In genomic region chr5:181142054-181142453, GRCh38 we compare ENCODE assay signal across 20 cellular contexts. TPM values are rescaled to one million over a fixed set of nuclear protein-coding genes. Genes with fewer than 3 reads are reported as not detected.
DNase-seq lines count a peak whose midpoint lies in the region; ATAC-seq, FAIRE-seq and TF ChIP-seq lines count a peak whose summit lies in the region.
"Had no signal": no experiment of that assay in that cellular context is flagged by ENCODE, and none has a peak within 500 bp of the region (broad histone marks: within the 10 kb centered on the region; RNA-seq: fewer than 3 reads in every experiment).

No MANE protein-coding gene starts in this region.

- H3K4me1 ChIP-seq in HepG2 (ENCODE audit: insufficient read depth, low read length) = no peaks in the 10 kb centered on the region
- no peaks in the 10 kb centered on the region for H3K4me1 ChIP-seq in right lobe of liver
- H3K4me1 ChIP-seq in IMR-90 (ENCODE audit: control insufficient read depth, insufficient read depth, low read length) = no peaks in the 10 kb centered on the region
- H3K4me1 ChIP-seq in H1 (replicated peaks in 1 of 4; ENCODE audit: control insufficient read depth in 3 of 4, insufficient read depth in 4 of 4, low read length in 3 of 4) = peaks cover 0 to 2% (median under 1%) of the 10 kb centered on the region in 4 experiments; a peak in 2 of 7 replicates
- H3K4me1 ChIP-seq: A549 had no signal

- no peak overlapping the region for H2BK20ac ChIP-seq in IMR-90 (ENCODE audit: low read depth, low read length)
- H2BK20ac ChIP-seq in H1 (ENCODE audit: low read length) = no peak overlapping the region

- peaks cover 13% of the 10 kb centered on the region for H3K9me3 Mint-ChIP-seq in activated T-cell treated with anti-CD3 and anti-CD28 coated beads, Interleukin-2, amount 50 U/mL, for 24 hours

- TF ChIP-seq CTCF in HepG2 (CRISPR knock-in tag; IDR thresholded peaks at IDR 0.05) (no peak), right lobe of liver (IDR thresholded peaks at IDR 0.05) (no peak), IMR-90 (conservative IDR thresholded peaks at IDR 0.05; ENCODE audit: low read depth, low read length) (no peak), H1 (IDR thresholded peaks at IDR 0.05; ENCODE audit: control extremely low read depth in 1 of 3, insufficient read depth in 1 of 3, low read depth in 1 of 3, low read length in 3 of 3) (no peak)

- H3K27me3 Mint-ChIP-seq in activated T-cell treated with anti-CD3 and anti-CD28 coated beads, Interleukin-2, amount 50 U/mL, for 24 hours = peaks cover 53% of the 10 kb centered on the region

- no peaks in the 10 kb centered on the region for H4K20me1 ChIP-seq in HepG2 (ENCODE audit: insufficient read depth, low read length)
- H4K20me1 ChIP-seq in IMR-90 (ENCODE audit: insufficient read depth, low read length) = no peaks in the 10 kb centered on the region
- no peaks in the 10 kb centered on the region for H4K20me1 ChIP-seq in H1 (replicated peaks in 1 of 2; ENCODE audit: control insufficient read depth in 1 of 2, insufficient read depth in 2 of 2, low read length in 2 of 2)

- intact Hi-C loops in HepG2 (cut with micrococcal nuclease; ENCODE audit: unreplicated experiment) = loop anchor here (5.0 kb wide), 1 partner anchor 1275 kb away; no protein-coding TSS in a partner anchor
- intact Hi-C loops in right lobe of liver (cut with DNase I) = no loop called here
- intact Hi-C loops in IMR-90 (cut with micrococcal nuclease) = no loop called here
- intact Hi-C loops in head of caudate nucleus (cut with DNase I) = no loop called here

- H3K27ac Mint-ChIP-seq in activated T-cell treated with anti-CD3 and anti-CD28 coated beads, Interleukin-2, amount 50 U/mL, for 24 hours = no peak overlapping the region
- H3K27ac Mint-ChIP-seq: CD8-positive, alpha-beta T cell had no signal

- H3K79me1 ChIP-seq in IMR-90 (ENCODE audit: low read depth in 1 of 2, low read length in 2 of 2) (no peaks in the 10 kb centered on the region), H1 (ENCODE audit: low read depth, low read length) (no peaks in the 10 kb centered on the region)

- H3K4me3 ChIP-seq in HepG2 (replicated peaks in 1 of 3; ENCODE audit: insufficient read depth in 1 of 3, low read depth in 2 of 3, low read length in 3 of 3) (no peak overlapping the region), right lobe of liver (no peak overlapping the region), IMR-90 (ENCODE audit: insufficient read depth, low read depth, low read length) (no peak overlapping the region), H1 (ENCODE audit: extremely low read depth in 1 of 4, insufficient read depth in 2 of 4, low read depth in 3 of 4, low read length in 4 of 4) (no peak overlapping the region)
- H3K4me3 ChIP-seq: A549 had no signal

- 31% methylated on average over 5 of the region's 7 CpGs for WGBS in HepG2 (ENCODE audit: low lambda C conversion rate)
- 60% methylated on average over 3 of the region's 7 CpGs for WGBS in right lobe of liver (ENCODE audit: insufficient coverage, low coverage, low lambda C conversion rate, missing lambda C conversion rate)
- 100% methylated on average over 1 of the region's 7 CpGs; no CpG with 5 or more reads in 1 of the 2 experiments for WGBS in IMR-90 (ENCODE audit: extremely low coverage in 2 of 2, insufficient read length in 1 of 2), 2 experiments
- WGBS in H1 (ENCODE audit: extremely low coverage in 1 of 2, insufficient coverage in 1 of 2, insufficient read length in 1 of 2, insufficient replicate concordance in 2 of 2, low coverage in 1 of 2, low lambda C conversion rate in 2 of 2, missing lambda C conversion rate in 1 of 2), 2 experiments = 86% methylated on average over 7 of the region's 7 CpGs; no CpG with 5 or more reads in 1 of the 2 experiments

- in situ Hi-C loops in HepG2 (cut with HindIII; ENCODE audit: extremely low pct_ligation_motif_present, low pct_unique_long_range_greater_than_20kb) = no loop called here
- in situ Hi-C loops in IMR-90 (cut with MboI; ENCODE audit: low sequenced_read_pairs) = no loop called here

- no peak overlapping the region for H3K56ac ChIP-seq in IMR-90 (ENCODE audit: extremely low read depth, insufficient read depth, low read length)
- H3K56ac ChIP-seq in H1 (replicated peaks; ENCODE audit: insufficient read length, low read depth, low read length) = no peak overlapping the region

- no peaks in the 10 kb centered on the region for H3K4me1 Mint-ChIP-seq in activated T-cell treated with anti-CD3 and anti-CD28 coated beads, Interleukin-2, amount 50 U/mL, for 24 hours (ENCODE audit: low read depth)

- H2BK5ac ChIP-seq in IMR-90 (ENCODE audit: low read depth, low read length, poor library complexity, severe bottlenecking) (no peak overlapping the region), H1 (ENCODE audit: low read depth, low read length) (no peak overlapping the region)

- H2BK120ac ChIP-seq in IMR-90 (ENCODE audit: low read depth, low read length) = no peak overlapping the region
- H2BK120ac ChIP-seq in H1 (replicated peaks; ENCODE audit: low read depth, low read length) = no peak overlapping the region

- H3K9me3 ChIP-seq in HepG2 (ENCODE audit: low read length) (no peaks in the 10 kb centered on the region), right lobe of liver (no peaks in the 10 kb centered on the region), IMR-90 (ENCODE audit: control insufficient read depth, insufficient read depth, low read length) (no peaks in the 10 kb centered on the region), H1 (ENCODE audit: insufficient read depth in 2 of 2, low read depth in 1 of 2, low read length in 1 of 2) (peaks cover 4 to 5% of the 10 kb centered on the region in 2 experiments; a peak in 2 of 4 replicates)
- H3K9me3 ChIP-seq: A549 had no signal

- FAIRE-seq in HepG2 (lab: Jason Lieb, UNC) (no peak), H1 (lab: Jason Lieb, UNC) (no peak)
- FAIRE-seq: A549, H54, HTR-8/SVneo had no signal

- H3K36me3 Mint-ChIP-seq in activated T-cell treated with anti-CD3 and anti-CD28 coated beads, Interleukin-2, amount 50 U/mL, for 24 hours (ENCODE audit: low read depth) = no peaks in the 10 kb centered on the region
- H3K36me3 Mint-ChIP-seq: CD8-positive, alpha-beta T cell had no signal

- TF ChIP-seq POLR2A in HepG2 (IDR thresholded peaks at IDR 0.05; ENCODE audit: insufficient read depth in 1 of 2, low read depth in 2 of 2, low read length in 2 of 2) (no peak), right lobe of liver (IDR thresholded peaks at IDR 0.05) (no peak), IMR-90 (IDR thresholded peaks at IDR 0.05; ENCODE audit: low read depth, low read length) (no peak), H1 (IDR thresholded peaks at IDR 0.05; ENCODE audit: control extremely low read depth in 1 of 2, low read depth in 2 of 2, low read length in 2 of 2) (no peak)

- TF ChIP-seq RAD21 in HepG2 (CRISPR knock-in tag; IDR thresholded peaks at IDR 0.05) (no peak), IMR-90 (IDR thresholded peaks at IDR 0.05; ENCODE audit: low read length) (no peak), H1 (IDR thresholded peaks at IDR 0.05 in 1 of 2, conservative IDR thresholded peaks at IDR 0.05 in 1 of 2; ENCODE audit: low read depth in 2 of 2, low read length in 2 of 2) (no peak)

- H3K9me1 ChIP-seq in IMR-90 (ENCODE audit: insufficient read depth, low read length) = no peaks in the 10 kb centered on the region

- no peak overlapping the region for H2BK15ac ChIP-seq in IMR-90 (ENCODE audit: low read depth, low read length)
- no peak overlapping the region for H2BK15ac ChIP-seq in H1 (ENCODE audit: low read length)

- no peak overlapping the region for H2BK12ac ChIP-seq in H1 (ENCODE audit: low read depth, low read length)

- H3K14ac ChIP-seq in IMR-90 (replicated peaks; ENCODE audit: low read depth, low read length) = no peak overlapping the region
- no peak overlapping the region for H3K14ac ChIP-seq in H1 (ENCODE audit: insufficient read length)

- no peak overlapping the region for H3K4ac ChIP-seq in IMR-90 (ENCODE audit: low read depth, low read length)
- H3K4ac ChIP-seq in H1 (replicated peaks; ENCODE audit: insufficient read length, low read depth, low read length) = no peak overlapping the region

- no peak overlapping the region for H4K91ac ChIP-seq in IMR-90 (ENCODE audit: insufficient read depth, low read depth, low read length)
- no peak overlapping the region for H4K91ac ChIP-seq in H1 (replicated peaks; ENCODE audit: insufficient read length, low read length)

- DNase-seq in HepG2 (ENCODE audit: low spot score) (no peak), right lobe of liver (no peak), IMR-90 (no peak), H1 (ENCODE audit: low read depth in 1 of 2, low spot score in 2 of 2) (no peak), head of caudate nucleus (no peak)
- DNase-seq in activated T-cell treated with anti-CD3 and anti-CD28 coated beads, Interleukin-2, amount 50 U/mL, for 24 hours = no peak
- DNase-seq: AML-193; Calu3; CD8-positive, alpha-beta T cell; DMS79 treated with DMSO at 0.1 percent for 48 hours; GF-D8; HCEC 1CT had no signal

- no peak overlapping the region for H4K8ac ChIP-seq in IMR-90 (ENCODE audit: low read depth in 2 of 2, low read length in 2 of 2)
- no peak overlapping the region for H4K8ac ChIP-seq in H1 (ENCODE audit: extremely low read depth, insufficient read depth, low read length)

- TF ChIP-seq EP300 in HepG2 (IDR thresholded peaks at IDR 0.05; ENCODE audit: low read depth in 2 of 2, low read length in 2 of 2) = no peak
- no peak for TF ChIP-seq EP300 in HepG2 (CRISPR knock-in tag; IDR thresholded peaks at IDR 0.05; ENCODE audit: borderline replicate concordance)
- no peak for TF ChIP-seq EP300 in H1 (IDR thresholded peaks at IDR 0.05; ENCODE audit: borderline replicate concordance in 1 of 2, low read depth in 2 of 2, low read length in 2 of 2)

- dilution Hi-C loops in IMR-90 (cut with HindIII; ENCODE audit: low sequenced_read_pairs, unreplicated experiment) = no loop called here

- H2AK9ac ChIP-seq in IMR-90 (replicated peaks; ENCODE audit: low read depth, low read length, poor library complexity) = no peak overlapping the region

- H2AK5ac ChIP-seq in IMR-90 (ENCODE audit: low read depth, low read length) (no peak overlapping the region), H1 (ENCODE audit: low read depth, low read length) (no peak overlapping the region)

- no peak overlapping the region for H3K9ac ChIP-seq in HepG2 (ENCODE audit: insufficient read depth, low read depth, low read length)
- no peak overlapping the region for H3K9ac ChIP-seq in IMR-90 (ENCODE audit: low read depth, low read length)
- H3K9ac ChIP-seq in H1 (replicated peaks in 1 of 4; ENCODE audit: extremely low read depth in 1 of 4, low read depth in 3 of 4, low read length in 3 of 4) = no peak overlapping the region
- H3K9ac ChIP-seq: KMS-11 had no signal

- H3K4me2 ChIP-seq in HepG2 (ENCODE audit: low read depth, low read length) (no peak overlapping the region), IMR-90 (ENCODE audit: low read depth, low read length) (no peak overlapping the region), H1 (ENCODE audit: insufficient read depth in 1 of 2, low read depth in 2 of 2, low read length in 2 of 2) (no peak overlapping the region)
- H3K4me2 ChIP-seq: A549, KMS-11 had no signal

- H3K27ac ChIP-seq in HepG2 (ENCODE audit: extremely low read length, insufficient read depth, low read length) (no peak overlapping the region), right lobe of liver (no peak overlapping the region), IMR-90 (ENCODE audit: insufficient read depth, low read length) (no peak overlapping the region), H1 (ENCODE audit: low read depth, low read length) (no peak overlapping the region)
- H3K27ac ChIP-seq: 22Rv1, A549, KMS-11 had no signal

- H2AFZ ChIP-seq in HepG2 (ENCODE audit: low read length) (no peak overlapping the region), IMR-90 (replicated peaks; ENCODE audit: low read length, poor library complexity) (peak overlapping the region; percentile 21), H1 (ENCODE audit: low read length) (0 out of 2 replicates have a peak overlapping the region, but pooled peaks have one; percentile 9)

- H4K5ac ChIP-seq in IMR-90 (ENCODE audit: low read depth, low read length) (no peak overlapping the region), H1 (ENCODE audit: insufficient read length, low read depth, low read length) (no peak overlapping the region)

- no peak for ATAC-seq in HepG2
- ATAC-seq in right lobe of liver = no peak
- no peak for ATAC-seq in IMR-90 (ENCODE audit: low read depth)
- no peak for ATAC-seq in HG02798 (IDR thresholded peaks at IDR 0.05; ENCODE audit: poor library complexity, unreplicated experiment)
- ATAC-seq: A549; CD8-positive, alpha-beta T cell had no signal

- BruUV-seq in HepG2 (replicated peaks; lab: Mats Ljungman, UMichigan) (no TSS peak), IMR-90 (replicated peaks; lab: Mats Ljungman, UMichigan) (no TSS peak)

- H3K18ac ChIP-seq in IMR-90 (ENCODE audit: low read depth, low read length) (no peak overlapping the region), H1 (ENCODE audit: extremely low read depth, low read length) (no peak overlapping the region)

- CTCF ChIA-PET in HepG2 (lab: Yijun Ruan, JAX; ENCODE audit: low intra/inter-chr PET ratio, low total read pairs) (no interaction called here), IMR-90 (lab: Yijun Ruan, JAX) (no interaction called here), H1 (lab: Charles Lee; ENCODE audit: partially characterized antibody) (interaction anchor here (1.7 kb wide), 1 partner anchor 18 kb away, joined by 6 read pairs; no protein-coding TSS in a partner anchor)

- H3K27me3 ChIP-seq in HepG2 (ENCODE audit: control insufficient read depth in 1 of 2, insufficient read depth in 2 of 2, low read length in 2 of 2) (peaks cover 2 to 22% of the 10 kb centered on the region in 2 experiments; a peak in 4 of 5 replicates), right lobe of liver (no peaks in the 10 kb centered on the region), IMR-90 (ENCODE audit: control insufficient read depth, insufficient read depth, low read length) (no peaks in the 10 kb centered on the region; the same call in 1 of the 2 replicates), H1 (replicated peaks in 1 of 4; ENCODE audit: control insufficient read depth in 3 of 4, extremely low read depth in 1 of 4, insufficient read depth in 3 of 4, low read length in 3 of 4) (no peaks in the 10 kb centered on the region; a peak in 1 of 7 replicates)

- POLR2A ChIA-PET in HepG2 (lab: Yijun Ruan, JAX) (no interaction called here), IMR-90 (lab: Charles Lee; ENCODE audit: unreplicated experiment) (no interaction called here), H1 (lab: Charles Lee; ENCODE audit: partially characterized antibody) (interaction anchor here (1.4 kb wide), 1 partner anchor 30 kb away, joined by 5 read pairs; no protein-coding TSS in a partner anchor)

- H3K4me3 Mint-ChIP-seq in activated T-cell treated with anti-CD3 and anti-CD28 coated beads, Interleukin-2, amount 50 U/mL, for 24 hours = no peak overlapping the region
- H3K4me3 Mint-ChIP-seq: CD8-positive, alpha-beta T cell had no signal

- no peaks in the 10 kb centered on the region for H3K23me2 ChIP-seq in H1 (ENCODE audit: low read depth, low read length)

- H3K79me2 ChIP-seq in HepG2 (ENCODE audit: insufficient read depth, low read length) = no peaks in the 10 kb centered on the region
- H3K79me2 ChIP-seq in H1 (ENCODE audit: control insufficient read depth in 1 of 2, insufficient read depth in 2 of 2, low read length in 2 of 2) = no peaks in the 10 kb centered on the region

- no peaks in the 10 kb centered on the region for H3K36me3 ChIP-seq in HepG2 (replicated peaks in 1 of 2; ENCODE audit: control insufficient read depth in 1 of 2, insufficient read depth in 2 of 2, low read length in 2 of 2)
- H3K36me3 ChIP-seq in right lobe of liver = no peaks in the 10 kb centered on the region
- H3K36me3 ChIP-seq in IMR-90 (ENCODE audit: control insufficient read depth, insufficient read depth, low read length) = no peaks in the 10 kb centered on the region
- H3K36me3 ChIP-seq in H1 (ENCODE audit: control insufficient read depth in 2 of 4, insufficient read depth in 4 of 4, low read length in 3 of 4) = no peaks in the 10 kb centered on the region

- H3K23ac ChIP-seq in IMR-90 (ENCODE audit: low read depth, low read length) (no peak overlapping the region), H1 (ENCODE audit: insufficient read length) (no peak overlapping the region)

RNA-seq across cellular contexts. Expression of gene OR2V2, which starts 5.3 kb away (rescaled TPM):
- not detected in 2 replicates for total RNA-seq in HepG2 (2016; rRNA removed; fragmentation: Illumina TruSeq; extraction: Trizol)
- not detected in 2 replicates for total RNA-seq in HepG2 (2016; cell fraction: cytosol; rRNA removed; fragmentation: Illumina TruSeq; extraction: Trizol; ENCODE audit: low read depth)
- total RNA-seq in HepG2 (2016; cell fraction: insoluble cytoplasmic fraction; rRNA removed; fragmentation: Illumina TruSeq; extraction: Trizol) = not detected in 2 replicates
- not detected in 2 replicates for total RNA-seq in HepG2 (2016; cell fraction: membrane; rRNA removed; fragmentation: Illumina TruSeq; extraction: Trizol)
- total RNA-seq in HepG2 (2016; cell fraction: nucleus; rRNA removed; fragmentation: Illumina TruSeq; extraction: Trizol) = not detected in 2 replicates
- polyA plus RNA-seq in HepG2 (2011; rRNA removed) = not detected in 2 replicates
- not detected in 2 replicates for polyA plus RNA-seq in HepG2 (2011; cell fraction: cytosol; rRNA removed)
- polyA plus RNA-seq in HepG2 (2011; cell fraction: nucleus; rRNA removed) = not detected in 2 replicates
- not detected in 2 replicates for polyA plus RNA-seq in HepG2 (2012)
- polyA plus RNA-seq in HepG2 (2016; cell fraction: cytosol; fragmentation: Illumina TruSeq; extraction: Trizol; ENCODE audit: low read depth) = not detected in 2 replicates
- polyA plus RNA-seq in HepG2 (2016; cell fraction: insoluble cytoplasmic fraction; fragmentation: Illumina TruSeq; extraction: Trizol; ENCODE audit: low read depth) = not detected in 2 replicates
- polyA plus RNA-seq in HepG2 (2016; cell fraction: membrane; fragmentation: Illumina TruSeq; extraction: Trizol; ENCODE audit: low read depth) = not detected in 2 replicates
- not detected in 2 replicates for polyA plus RNA-seq in HepG2 (2016; cell fraction: nucleus; fragmentation: Illumina TruSeq; extraction: Trizol; ENCODE audit: insufficient read depth, low read depth)
- polyA minus RNA-seq in HepG2 (2011; rRNA and poly(A)+ RNA removed; ENCODE audit: low replicate concordance) = not detected in 2 replicates
- polyA minus RNA-seq in HepG2 (2011; cell fraction: cytosol; rRNA and poly(A)+ RNA removed) = not detected in 2 replicates
- polyA minus RNA-seq in HepG2 (2011; cell fraction: nucleus; rRNA and poly(A)+ RNA removed) = not detected in 2 replicates
- not detected for total RNA-seq in right lobe of liver
- not detected in 2 replicates for total RNA-seq in IMR-90 (2012; rRNA removed)
- not detected in 2 replicates for polyA plus RNA-seq in IMR-90 (2012; rRNA removed)
- polyA plus RNA-seq in IMR-90 (2012; cell fraction: cytosol; rRNA removed) = not detected in 2 replicates
- not detected in 2 replicates for polyA plus RNA-seq in IMR-90 (2012; cell fraction: nucleus; rRNA removed; ENCODE audit: low replicate concordance)
- not detected in 2 replicates for total RNA-seq in H1 (2021; fragmentation: NEBNext Ultra II Directional; extraction: Animal tissue kit (Norgen Biotek cat#: 25700))
- polyA plus RNA-seq in H1 (2011; rRNA removed) = not detected in 2 replicates
- not detected for polyA plus RNA-seq in H1 (2011; cell fraction: cytosol; rRNA removed)
- not detected for polyA plus RNA-seq in H1 (2011; cell fraction: nucleus; rRNA removed)
- polyA plus RNA-seq in H1 (2012, experiment 1 of 2) = not detected in 4 replicates
- not detected for polyA plus RNA-seq in H1 (2012, experiment 2 of 2)
- polyA plus RNA-seq in H1 (2013, experiment 1 of 2) = not detected
- not detected for polyA plus RNA-seq in H1 (2013, experiment 2 of 2)
- not detected in 2 replicates for polyA minus RNA-seq in H1 (2011; rRNA and poly(A)+ RNA removed)
- not detected for polyA minus RNA-seq in H1 (2011; cell fraction: cytosol; rRNA and poly(A)+ RNA removed)
- polyA minus RNA-seq in H1 (2011; cell fraction: nucleus; rRNA and poly(A)+ RNA removed) = not detected
- total RNA-seq: Calu3; CD8-positive, alpha-beta T cell; LHCN-M2 had no signal
- polyA plus RNA-seq: A549, BJ had no signal

RNA-seq across cellular contexts. Expression of gene OR2V1, which starts 11.1 kb away (rescaled TPM):
- total RNA-seq in HepG2 (2016; rRNA removed; fragmentation: Illumina TruSeq; extraction: Trizol) (not detected in 2 replicates), right lobe of liver (not detected), IMR-90 (2012; rRNA removed) (not detected in 2 replicates)
- not detected in 2 replicates for total RNA-seq in HepG2 (2016; cell fraction: cytosol; rRNA removed; fragmentation: Illumina TruSeq; extraction: Trizol; ENCODE audit: low read depth)
- not detected in 2 replicates for total RNA-seq in HepG2 (2016; cell fraction: insoluble cytoplasmic fraction; rRNA removed; fragmentation: Illumina TruSeq; extraction: Trizol)
- not detected in 2 replicates for total RNA-seq in HepG2 (2016; cell fraction: membrane; rRNA removed; fragmentation: Illumina TruSeq; extraction: Trizol)
- total RNA-seq in HepG2 (2016; cell fraction: nucleus; rRNA removed; fragmentation: Illumina TruSeq; extraction: Trizol) = not detected in 2 replicates
- polyA plus RNA-seq in HepG2 (2011; rRNA removed) (not detected in 2 replicates), IMR-90 (2012; rRNA removed) (not detected in 2 replicates), H1 (2011; rRNA removed) (not detected in 2 replicates)
- not detected in 2 replicates for polyA plus RNA-seq in HepG2 (2011; cell fraction: cytosol; rRNA removed)
- polyA plus RNA-seq in HepG2 (2011; cell fraction: nucleus; rRNA removed) = not detected in 2 replicates
- polyA plus RNA-seq in HepG2 (2012) = not detected in 2 replicates
- polyA plus RNA-seq in HepG2 (2016; cell fraction: cytosol; fragmentation: Illumina TruSeq; extraction: Trizol; ENCODE audit: low read depth) = not detected in 2 replicates
- not detected in 2 replicates for polyA plus RNA-seq in HepG2 (2016; cell fraction: insoluble cytoplasmic fraction; fragmentation: Illumina TruSeq; extraction: Trizol; ENCODE audit: low read depth)
- not detected in 2 replicates for polyA plus RNA-seq in HepG2 (2016; cell fraction: membrane; fragmentation: Illumina TruSeq; extraction: Trizol; ENCODE audit: low read depth)
- polyA plus RNA-seq in HepG2 (2016; cell fraction: nucleus; fragmentation: Illumina TruSeq; extraction: Trizol; ENCODE audit: insufficient read depth, low read depth) = not detected in 2 replicates
- not detected in 2 replicates for polyA minus RNA-seq in HepG2 (2011; rRNA and poly(A)+ RNA removed; ENCODE audit: low replicate concordance)
- polyA minus RNA-seq in HepG2 (2011; cell fraction: cytosol; rRNA and poly(A)+ RNA removed) = not detected in 2 replicates
- not detected in 2 replicates for polyA minus RNA-seq in HepG2 (2011; cell fraction: nucleus; rRNA and poly(A)+ RNA removed)
- polyA plus RNA-seq in IMR-90 (2012; cell fraction: cytosol; rRNA removed) = not detected in 2 replicates
- polyA plus RNA-seq in IMR-90 (2012; cell fraction: nucleus; rRNA removed; ENCODE audit: low replicate concordance) = not detected in 2 replicates
- total RNA-seq in H1 (2021; fragmentation: NEBNext Ultra II Directional; extraction: Animal tissue kit (Norgen Biotek cat#: 25700)) = not detected in 2 replicates
- not detected for polyA plus RNA-seq in H1 (2011; cell fraction: cytosol; rRNA removed)
- not detected for polyA plus RNA-seq in H1 (2011; cell fraction: nucleus; rRNA removed)
- not detected in 4 replicates for polyA plus RNA-seq in H1 (2012, experiment 1 of 2)
- not detected for polyA plus RNA-seq in H1 (2012, experiment 2 of 2)
- not detected for polyA plus RNA-seq in H1 (2013, experiment 1 of 2)
- polyA plus RNA-seq in H1 (2013, experiment 2 of 2) = not detected
- not detected in 2 replicates for polyA minus RNA-seq in H1 (2011; rRNA and poly(A)+ RNA removed)
- polyA minus RNA-seq in H1 (2011; cell fraction: cytosol; rRNA and poly(A)+ RNA removed) = not detected
- polyA minus RNA-seq in H1 (2011; cell fraction: nucleus; rRNA and poly(A)+ RNA removed) = not detected
- total RNA-seq: Calu3; CD8-positive, alpha-beta T cell; LHCN-M2 had no signal
- polyA plus RNA-seq: A549, BJ had no signal
